Comparison of ENCODE assay signal across 8 cellular contexts in genomic region chr1:9235560-9235959, GRCh38. TPM values are rescaled to one million over a fixed set of nuclear protein-coding genes. Genes with fewer than 3 reads are reported as not detected.
DNase-seq lines count a peak whose midpoint lies in the region; ATAC-seq, FAIRE-seq and TF ChIP-seq lines count a peak whose summit lies in the region.

No MANE protein-coding gene starts in this region.

- no peaks in the 10 kb centered on the region for H3K27me3 ChIP-seq in SK-N-SH (ENCODE audit: insufficient read depth)

- no peaks in the 10 kb centered on the region for H3K9me3 ChIP-seq in SK-N-SH
- no peaks in the 10 kb centered on the region for H3K9me3 ChIP-seq in kidney (ENCODE audit: control insufficient read depth in 1 of 2, low read length in 2 of 2)

- H3K27ac ChIP-seq in SK-N-SH (ENCODE audit: low read depth in 2 of 2, low read length in 1 of 2): peak overlapping the region; percentile 82 to 84; a peak in 3 of 4 replicates
- H3K27ac ChIP-seq in kidney (ENCODE audit: low read depth in 2 of 2, low read length in 2 of 2): peak overlapping the region; percentile 87 to 91
- H3K27ac ChIP-seq in substantia nigra (ENCODE audit: low read depth, low read length, poor library complexity, severe bottlenecking): peak overlapping the region; percentile 90

- H3K27ac Mint-ChIP-seq in activated naive CD8-positive, alpha-beta T cell treated with anti-CD3 and anti-CD28 coated beads for 36 hours: peak overlapping the region; percentile 86

- H3K4me2 ChIP-seq in SK-N-SH: peak overlapping the region; percentile 83

- H2AFZ ChIP-seq in SK-N-SH (ENCODE audit: low read depth): no peak overlapping the region

- ATAC-seq in SK-N-SH treated with all-trans-retinoic acid at 6 μM for 48 hours: no peak
- no peak for ATAC-seq in GM18511 (IDR thresholded peaks at IDR 0.05; ENCODE audit: unreplicated experiment)
- ATAC-seq in GM18868 (IDR thresholded peaks at IDR 0.05; ENCODE audit: unreplicated experiment): no peak

- H3K9ac ChIP-seq in SK-N-SH (peak overlapping the region; percentile 92), kidney (ENCODE audit: low read length in 2 of 2) (peak overlapping the region in 1 of 2 donors; percentile 86)

- H3K27me3 Mint-ChIP-seq in activated naive CD8-positive, alpha-beta T cell treated with anti-CD3 and anti-CD28 coated beads for 36 hours: no peaks in the 10 kb centered on the region

- TF ChIP-seq CTCF in SK-N-SH (IDR thresholded peaks at IDR 0.05) (no peak), kidney (IDR thresholded peaks at IDR 0.05; ENCODE audit: borderline replicate concordance, extremely low read depth, insufficient read depth) (no peak)

- TF ChIP-seq EP300 in SK-N-SH (IDR thresholded peaks at IDR 0.05; ENCODE audit: borderline replicate concordance in 1 of 2, low read depth in 1 of 2, low read length in 1 of 2): no peak

- DNase-seq in SK-N-SH (no peak), kidney (no peak), substantia nigra (lab: John Stamatoyannopoulos, UW) (no peak), cerebellar cortex (ENCODE audit: low spot score) (no peak)
- DNase-seq in activated naive CD8-positive, alpha-beta T cell treated with anti-CD3 and anti-CD28 coated beads for 36 hours: no peak

- POLR2A ChIA-PET in SK-N-SH (lab: Yijun Ruan, JAX): interaction anchor here (0.8 kb wide), 1 partner anchor 17 kb away, joined by 3 read pairs; no protein-coding TSS in a partner anchor

- H3K9me3 Mint-ChIP-seq in activated naive CD8-positive, alpha-beta T cell treated with anti-CD3 and anti-CD28 coated beads for 36 hours: no peaks in the 10 kb centered on the region

- H4K20me1 ChIP-seq in SK-N-SH (ENCODE audit: insufficient read depth): no peaks in the 10 kb centered on the region; the same call in 1 of the 2 replicates

- FAIRE-seq in kidney (lab: Jason Lieb, UNC): no peak

- intact Hi-C loops in kidney (cut with DNase I): no loop called here

- H3K79me2 ChIP-seq in SK-N-SH (ENCODE audit: insufficient read depth): peaks cover 39% of the 10 kb centered on the region

- H3K4me1 Mint-ChIP-seq in activated naive CD8-positive, alpha-beta T cell treated with anti-CD3 and anti-CD28 coated beads for 36 hours: peaks cover 50% of the 10 kb centered on the region

- H3K4me1 ChIP-seq in SK-N-SH (ENCODE audit: control insufficient read depth in 1 of 2, insufficient read depth in 2 of 2, low read depth in 1 of 2, low read length in 1 of 2): peaks cover 0 to 13% of the 10 kb centered on the region in 2 experiments; a peak in 1 of 4 replicates
- H3K4me1 ChIP-seq in kidney (ENCODE audit: control insufficient read depth in 1 of 2, insufficient read depth in 1 of 2, low read depth in 1 of 2, low read length in 2 of 2): peaks cover 15 to 20% of the 10 kb centered on the region in 2 donors

- peak overlapping the region; percentile 85 for H3K4me3 Mint-ChIP-seq in activated naive CD8-positive, alpha-beta T cell treated with anti-CD3 and anti-CD28 coated beads for 36 hours

- no peaks in the 10 kb centered on the region for H3K9me2 ChIP-seq in SK-N-SH

- H3K36me3 ChIP-seq in SK-N-SH (replicated peaks in 1 of 2; ENCODE audit: control insufficient read depth in 1 of 2, insufficient read depth in 2 of 2, low read length in 1 of 2) (peaks cover 4 to 10% of the 10 kb centered on the region in 2 experiments), kidney (ENCODE audit: control insufficient read depth in 1 of 2, insufficient read depth in 2 of 2, low read length in 2 of 2) (no peaks in the 10 kb centered on the region)

- peaks cover 9% of the 10 kb centered on the region for H3K36me3 Mint-ChIP-seq in activated naive CD8-positive, alpha-beta T cell treated with anti-CD3 and anti-CD28 coated beads for 36 hours

- CTCF ChIA-PET in SK-N-SH (lab: Yijun Ruan, JAX): interaction anchor here (0.7 to 4.9 kb wide), 7 partner anchors 10 to 372 kb away, joined by 3 to 31 read pairs (median 4); no protein-coding TSS in a partner anchor

- WGBS in SK-N-SH (ENCODE audit: low lambda C conversion rate): 89% methylated on average over 10 of the region's 10 CpGs

- TF ChIP-seq RAD21 in SK-N-SH (IDR thresholded peaks at IDR 0.05; ENCODE audit: low read length): no peak

- H3K4me3 ChIP-seq in SK-N-SH (ENCODE audit: low read depth in 2 of 2, low read length in 1 of 2) (peak overlapping the region; percentile 63 to 65), kidney (ENCODE audit: low read length in 2 of 2) (peak overlapping the region; percentile 77 to 84)

- H3F3A ChIP-seq in SK-N-SH (replicated peaks; ENCODE audit: insufficient read depth): peaks cover 8% of the 10 kb centered on the region

TF ChIP-seq in SK-N-SH, 30 proteins besides CTCF, POLR2A, EP300 and RAD21 (continues in another document):
- no peak for TF ChIP-seq GATA2 (CRISPR knock-in tag; IDR thresholded peaks at IDR 0.05)
- TF ChIP-seq FOSL2 (IDR thresholded peaks at IDR 0.05; ENCODE audit: borderline replicate concordance, low read depth): no peak
- TF ChIP-seq CHD2 (IDR thresholded peaks at IDR 0.05; ENCODE audit: low read length, partially characterized antibody): no peak
- no peak for TF ChIP-seq TEAD4 (IDR thresholded peaks at IDR 0.05; ENCODE audit: borderline replicate concordance, insufficient read depth)
- no peak for TF ChIP-seq TCF12 (IDR thresholded peaks at IDR 0.05)
- TF ChIP-seq SMC3 (IDR thresholded peaks at IDR 0.05; ENCODE audit: low read depth, low read length): no peak
- no peak for TF ChIP-seq ZBTB33 (IDR thresholded peaks at IDR 0.05; ENCODE audit: borderline replicate concordance, low read depth)
- TF ChIP-seq GABPA (IDR thresholded peaks at IDR 0.05; ENCODE audit: low read depth): no peak
- TF ChIP-seq NRF1 (IDR thresholded peaks at IDR 0.05; ENCODE audit: low read depth, low read length): no peak

TF ChIP-seq in SK-N-SH treated with all-trans-retinoic acid at 6 μM for 48 hours, 23 proteins besides CTCF, POLR2A, EP300 and RAD21:
- TF ChIP-seq RARB (CRISPR knock-in tag; IDR thresholded peaks at IDR 0.05): no peak
- no peak for TF ChIP-seq CSRNP3 (CRISPR knock-in tag; IDR thresholded peaks at IDR 0.05)
- TF ChIP-seq ESRRG (CRISPR knock-in tag; IDR thresholded peaks at IDR 0.05): no peak
- no peak for TF ChIP-seq ZNF8 (CRISPR knock-in tag; IDR thresholded peaks at IDR 0.05)
- no peak for TF ChIP-seq ZFP3 (CRISPR knock-in tag; IDR thresholded peaks at IDR 0.05)
- no peak for TF ChIP-seq BACH2 (CRISPR knock-in tag; IDR thresholded peaks at IDR 0.05; ENCODE audit: borderline replicate concordance)
- TF ChIP-seq POU6F1 (CRISPR knock-in tag; IDR thresholded peaks at IDR 0.05; ENCODE audit: borderline replicate concordance, low read depth): no peak
- TF ChIP-seq ZFP30 (CRISPR knock-in tag; IDR thresholded peaks at IDR 0.05): no peak
- no peak for TF ChIP-seq GLIS3 (CRISPR knock-in tag; IDR thresholded peaks at IDR 0.05)
- no peak for TF ChIP-seq SNAI2 (CRISPR knock-in tag; IDR thresholded peaks at IDR 0.05)
- no peak for TF ChIP-seq TOX (CRISPR knock-in tag; IDR thresholded peaks at IDR 0.05; ENCODE audit: borderline replicate concordance)
- TF ChIP-seq CSDC2 (CRISPR knock-in tag; IDR thresholded peaks at IDR 0.05): no peak
- TF ChIP-seq ARNTL (CRISPR knock-in tag; IDR thresholded peaks at IDR 0.05; ENCODE audit: borderline replicate concordance, low read depth): no peak
TF ChIP-seq in SK-N-SH treated with all-trans-retinoic acid at 6 μM for 48 hours: peak in this region for 0.

RNA-seq across cellular contexts. Expression of gene H6PD, which starts 1.0 kb away (rescaled TPM):
- polyA plus RNA-seq in SK-N-SH (2012; rRNA removed) (16.2 and 19.1 TPM in 2 replicates), kidney (ENCODE audit: insufficient read depth, low read depth, low replicate concordance) (5.7 TPM)
- polyA plus RNA-seq in SK-N-SH (2012; cell fraction: cytosol; rRNA removed): 10.0 and 13.9 TPM in 2 replicates
- 23.2 and 26.0 TPM in 2 replicates for polyA plus RNA-seq in SK-N-SH (2012; cell fraction: nucleus; rRNA removed)
- total RNA-seq in activated naive CD8-positive, alpha-beta T cell treated with anti-CD3 and anti-CD28 coated beads for 36 hours: 1 to 10 TPM; 5.7 to 5.9 TPM
- 64.3 TPM for total RNA-seq in kidney

RNA-seq across cellular contexts. Expression of gene SPSB1, which starts 57.1 kb away (rescaled TPM):
- polyA plus RNA-seq in SK-N-SH (2012; rRNA removed) (8.4 and 9.2 TPM in 2 replicates), kidney (ENCODE audit: insufficient read depth, low read depth, low replicate concordance) (12.7 TPM)
- 4.4 and 5.8 TPM in 2 replicates for polyA plus RNA-seq in SK-N-SH (2012; cell fraction: cytosol; rRNA removed)
- 5.4 and 7.6 TPM in 2 replicates for polyA plus RNA-seq in SK-N-SH (2012; cell fraction: nucleus; rRNA removed)
- under 1 TPM; 0.36 to 0.37 TPM for total RNA-seq in activated naive CD8-positive, alpha-beta T cell treated with anti-CD3 and anti-CD28 coated beads for 36 hours
- total RNA-seq in kidney: 25.9 TPM

Comparison
In these comparisons a context has a peak if more than half of its experiments do, and no peak if none do; other contexts are left out.
1. RNA of gene SPSB1, which starts 57.1 kb away (total RNA-seq): 25.9 TPM in kidney (single experiment); 0.36 to 0.37 TPM in activated naive CD8-positive, alpha-beta T cell treated with anti-CD3 and anti-CD28 coated beads for 36 hours; every median in the first group is over 10 times any median in the second.
2. Peak in every context shown above with its lines, with median percentiles within 50 percentile points of each other: H3K27ac ChIP-seq.